ENCODE assay signal across 14 cellular contexts in the genomic region with DNA sequence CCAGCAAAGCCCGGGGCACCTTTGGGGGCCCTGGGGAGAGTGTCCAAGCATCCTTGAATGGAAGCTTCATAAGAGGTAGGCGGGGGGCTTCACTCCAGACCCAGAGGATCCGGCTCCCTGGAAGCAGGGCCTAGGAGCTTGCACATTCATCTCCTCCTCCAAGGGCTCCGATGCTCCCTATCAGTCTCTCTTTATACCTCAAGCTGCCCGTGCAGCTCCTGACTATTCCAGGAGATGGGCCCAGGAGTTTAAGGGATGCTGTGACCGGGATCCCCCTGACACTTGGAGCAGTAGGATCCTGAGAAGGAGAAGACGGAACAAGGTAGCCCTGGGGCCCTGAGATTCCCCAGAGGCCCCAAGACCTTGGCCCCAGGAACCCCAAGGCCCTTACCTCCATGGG. TPM values are rescaled to one million over a fixed set of nuclear protein-coding genes. Genes with fewer than 3 reads are reported as not detected.
A peak's percentile ranks its signal among the peaks of the same experiment; 100 is the strongest.
DNase-seq lines count a peak whose midpoint lies in the region; ATAC-seq and TF ChIP-seq lines count a peak whose summit lies in the region.
"Had no signal": no experiment of that assay in that cellular context is flagged by ENCODE, and none has a peak within 500 bp of the region (broad histone marks: within the 10 kb centered on the region; RNA-seq: fewer than 3 reads in every experiment).

No MANE protein-coding gene starts in this region.

- H3K18ac ChIP-seq in neuronal stem cell (ENCODE audit: low read length), result no peak overlapping the region

- H3K27me3 ChIP-seq in RWPE2 (ENCODE audit: insufficient read depth, poor library complexity, severe bottlenecking) (no peaks in the 10 kb centered on the region), neuronal stem cell (ENCODE audit: control insufficient read depth in 3 of 3, insufficient read depth in 3 of 3, low read depth in 1 of 3, low read length in 3 of 3) (peaks cover 0 to 10% (median 0%) of the 10 kb centered on the region in 3 experiments)

- no peak overlapping the region for H3K27ac ChIP-seq in RWPE2 (ENCODE audit: poor library complexity, severe bottlenecking)
- H3K27ac ChIP-seq in neuronal stem cell (replicated peaks; ENCODE audit: low read length), result no peak overlapping the region
- H3K27ac ChIP-seq: A549, HL-60 had no signal

- no peak overlapping the region for H3K9ac ChIP-seq in neuronal stem cell (ENCODE audit: low read depth, low read length, poor library complexity)

- H3K36me3 ChIP-seq in RWPE2 (ENCODE audit: low read depth) (no peaks in the 10 kb centered on the region), neuronal stem cell (replicated peaks in 1 of 2; ENCODE audit: control insufficient read depth in 2 of 2, insufficient read depth in 2 of 2, low read length in 2 of 2) (peaks cover 1 to 10% of the 10 kb centered on the region in 2 donors)

- no peak for ATAC-seq in RWPE2 (ENCODE audit: low read depth)
- no peak for ATAC-seq in HG03469 (IDR thresholded peaks at IDR 0.05; ENCODE audit: unreplicated experiment)
- ATAC-seq: A549, GM23338 had no signal

- peak overlapping the region; percentile 40 for H2AK5ac ChIP-seq in neuronal stem cell (ENCODE audit: low read depth, low read length)

- no CpG with 5 or more reads among the region's 7 CpGs for WGBS in neuronal stem cell (ENCODE audit: extremely low coverage in 2 of 2, insufficient read length in 2 of 2, insufficient replicate concordance in 1 of 2), 2 donors

- no peak overlapping the region for H3K23ac ChIP-seq in neuronal stem cell (ENCODE audit: low read depth, low read length, poor library complexity)

- H3K79me1 ChIP-seq in neuronal stem cell (ENCODE audit: low read depth, low read length), result no peaks in the 10 kb centered on the region

- peak overlapping the region; percentile 25 for H2BK5ac ChIP-seq in neuronal stem cell (ENCODE audit: low read length)

- no peak overlapping the region for H3K4ac ChIP-seq in neuronal stem cell (ENCODE audit: low read length)

- H4K8ac ChIP-seq in neuronal stem cell (ENCODE audit: low read depth, low read length), result no peak overlapping the region

- no peak overlapping the region for H2BK120ac ChIP-seq in neuronal stem cell (ENCODE audit: low read depth, low read length)

- no peak overlapping the region for H3K4me2 ChIP-seq in neuronal stem cell (ENCODE audit: insufficient read depth, low read length, poor library complexity, severe bottlenecking)
- H3K4me2 ChIP-seq: A549, GM23338 had no signal

- DNase-seq in GM13976 (ENCODE audit: low spot score), result peak; percentile 8
- peak; percentile 38 for DNase-seq in RWPE2 (ENCODE audit: low spot score)
- DNase-seq in neuronal stem cell (ENCODE audit: low spot score), result no peak
- DNase-seq in NCI-H524 (lab: John Stamatoyannopoulos, UW), result no peak
- DNase-seq in HPDE6-E6E7 (ENCODE audit: extremely low spot score), result no peak
- DNase-seq: Calu3; CD4-positive, CD25-positive, alpha-beta regulatory T cell; DMS 273 treated with DMSO at 0.1 percent for 48 hours; H9; KBM-7 had no signal

- H3K4me3 ChIP-seq in RWPE2 (ENCODE audit: severe bottlenecking) (no peak overlapping the region), neuronal stem cell (ENCODE audit: low read length in 2 of 2) (no peak overlapping the region)
- H3K4me3 ChIP-seq: A549, GM23338 had no signal

- no peak overlapping the region for H4K91ac ChIP-seq in neuronal stem cell (ENCODE audit: low read depth, low read length, poor library complexity)

- in situ Hi-C loops in GM13976 (cut with MboI; ENCODE audit: low sequenced_read_pairs, unreplicated experiment), result no loop called here

- no peak overlapping the region for H2BK15ac ChIP-seq in neuronal stem cell (ENCODE audit: low read length)

- no peak overlapping the region for H3K14ac ChIP-seq in neuronal stem cell (ENCODE audit: low read length)

- no peak overlapping the region for H2AFZ ChIP-seq in neuronal stem cell (ENCODE audit: low read length)
- H2AFZ ChIP-seq: GM23338 had no signal

- peaks cover 7% of the 10 kb centered on the region for H3K4me1 ChIP-seq in RWPE2 (ENCODE audit: insufficient read depth, poor library complexity, severe bottlenecking)
- H3K4me1 ChIP-seq in neuronal stem cell (ENCODE audit: control insufficient read depth in 2 of 2, insufficient read depth in 1 of 2, low read depth in 1 of 2, low read length in 2 of 2), result peaks cover 0 to 12% of the 10 kb centered on the region in 2 donors

- no peaks in the 10 kb centered on the region for H3K9me3 ChIP-seq in RWPE2 (ENCODE audit: severe bottlenecking)
- H3K9me3 ChIP-seq in neuronal stem cell (replicated peaks in 1 of 2; ENCODE audit: control insufficient read depth in 2 of 2, insufficient read depth in 1 of 2, low read depth in 1 of 2, low read length in 2 of 2), result no peaks in the 10 kb centered on the region
- H3K9me3 ChIP-seq: A549 had no signal

- H2BK12ac ChIP-seq in neuronal stem cell (ENCODE audit: low read length), result no peak overlapping the region

- no peak for TF ChIP-seq CTCF in GM13976 (IDR thresholded peaks at IDR 0.05; ENCODE audit: borderline replicate concordance, control extremely low read depth, extremely low read depth, insufficient read depth, missing control alignments)
- no peak for TF ChIP-seq CTCF in RWPE2 (IDR thresholded peaks at IDR 0.05; ENCODE audit: poor library complexity, severe bottlenecking)

RNA-seq across cellular contexts. Expression of a gene that starts 25.9 kb away (rescaled TPM):
- not detected for polyA plus RNA-seq in neuronal stem cell (2013, experiment 1 of 2)
- polyA plus RNA-seq in neuronal stem cell (2013, experiment 2 of 2), result not detected

RNA-seq across cellular contexts. Expression of a gene that starts 59.9 kb away (rescaled TPM):
- 17.8 TPM for polyA plus RNA-seq in neuronal stem cell (2013, experiment 1 of 2)
- 17.2 TPM for polyA plus RNA-seq in neuronal stem cell (2013, experiment 2 of 2)

Comparison
In these comparisons a context has a peak if more than half of its experiments do, and no peak if none do; other contexts are left out.
1. DNase-seq: peak in GM13976 (single experiment) and RWPE2 (single experiment); none in neuronal stem cell (single experiment), NCI-H524 (0 of 2) and HPDE6-E6E7 (single experiment).